8 cellular contexts compared by ENCODE assay signal in the genomic region with DNA sequence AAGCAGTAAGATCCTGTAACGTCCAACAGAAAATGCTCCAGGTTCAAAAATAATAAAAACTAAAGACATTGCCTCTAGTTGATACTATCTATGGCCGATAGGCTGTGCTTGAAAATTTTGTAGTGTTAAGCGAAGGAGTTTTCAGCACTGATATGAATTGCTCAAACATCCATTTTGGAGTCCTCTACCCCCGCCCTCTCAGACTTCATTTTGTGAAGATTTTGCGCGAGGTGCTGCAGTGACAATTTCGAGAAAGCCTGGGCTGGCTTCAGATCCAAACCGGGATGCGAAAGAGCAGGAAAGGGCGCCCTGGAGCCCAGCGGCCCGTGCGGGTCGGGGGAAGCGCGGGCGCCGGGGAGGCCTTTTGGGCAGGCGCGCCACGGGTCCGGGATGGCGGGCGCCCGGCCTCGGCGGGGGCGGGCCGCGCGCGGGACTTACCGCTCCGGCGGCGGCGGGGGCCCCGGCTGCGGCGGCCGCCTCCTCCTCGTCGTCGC. TPM values are rescaled to one million over a fixed set of nuclear protein-coding genes. Genes with fewer than 3 reads are reported as not detected.
A peak's percentile ranks its signal among the peaks of the same experiment; 100 is the strongest.
DNase-seq lines count a peak whose midpoint lies in the region; ATAC-seq and TF ChIP-seq lines count a peak whose summit lies in the region.

No MANE protein-coding gene starts in this region.

- H3K9ac ChIP-seq in BLaER1 treated with 17β-estradiol and CSF1 and Interleukin-3, amounts not matched to agents 10 nM and 100 nM: peak overlapping the region; percentile 93 to 100 (median 100)

- ATAC-seq in GM18511 (IDR thresholded peaks at IDR 0.05; ENCODE audit: unreplicated experiment) (peak; percentile 26), HG02973 (IDR thresholded peaks at IDR 0.05; ENCODE audit: unreplicated experiment) (peak; percentile 27)

- peaks cover 11 to 23% (median 20%) of the 10 kb centered on the region in 11 experiments; a peak in 20 of 22 replicates for H3K9me3 ChIP-seq in BLaER1 treated with 17β-estradiol and CSF1 and Interleukin-3, amounts not matched to agents 10 nM and 100 nM (replicated peaks in 1 of 11)
- peaks cover 0 to 5% (median 0%) of the 10 kb centered on the region in 4 donors for H3K9me3 ChIP-seq in esophagus muscularis mucosa
- H3K9me3 ChIP-seq in neutrophil: no peaks in the 10 kb centered on the region

- WGBS in esophagus muscularis mucosa: under 1% methylated on average over 13 of the region's 44 CpGs

- no peak for TF ChIP-seq POLR2A in esophagus muscularis mucosa (IDR thresholded peaks at IDR 0.05; ENCODE audit: low read depth)

- peak overlapping the region; percentile 87 to 100 (median 100) for H3K27ac ChIP-seq in BLaER1 treated with 17β-estradiol and CSF1 and Interleukin-3, amounts not matched to agents 10 nM and 100 nM
- H3K27ac ChIP-seq in esophagus muscularis mucosa (replicated peaks in 1 of 4) (peak overlapping the region; percentile 100), neutrophil (peak overlapping the region; percentile 100)

- TF ChIP-seq CTCF in esophagus muscularis mucosa (IDR thresholded peaks at IDR 0.05) (peak in 2 of 3 experiments; percentile 16 to 46), neutrophil (IDR thresholded peaks at IDR 0.05) (peak; percentile 34)

- peak overlapping the region; percentile 53 to 93 (median 81); a peak in 21 of 22 replicates for H3K4me2 ChIP-seq in BLaER1 treated with 17β-estradiol and CSF1 and Interleukin-3, amounts not matched to agents 10 nM and 100 nM

- no peak for TF ChIP-seq EP300 in esophagus muscularis mucosa (IDR thresholded peaks at IDR 0.05)

- DNase-seq in NCI-H2171 (lab: John Stamatoyannopoulos, UW) (peak; percentile 73), esophagus muscularis mucosa (ENCODE audit: extremely low spot score) (no peak), cerebellar nuclear complex (lab: John Stamatoyannopoulos, UW) (no peak)
- DNase-seq in activated CD4-positive, alpha-beta T cell treated with anti-CD3 and anti-CD28 coated beads, Interleukin-2, amount 50 U/mL, for 48 hours: peak; percentile 54 to 64

- peaks cover 13 to 47% (median 42%) of the 10 kb centered on the region in 11 experiments; a peak in 20 of 22 replicates for H4K20me1 ChIP-seq in BLaER1 treated with 17β-estradiol and CSF1 and Interleukin-3, amounts not matched to agents 10 nM and 100 nM

- H3K4me1 ChIP-seq in BLaER1 treated with 17β-estradiol and CSF1 and Interleukin-3, amounts not matched to agents 10 nM and 100 nM: peaks cover 21 to 55% (median 38%) of the 10 kb centered on the region in 10 experiments
- H3K4me1 ChIP-seq in esophagus muscularis mucosa (peaks cover 41 to 57% (median 49%) of the 10 kb centered on the region in 4 donors), neutrophil (ENCODE audit: control insufficient read depth in 1 of 2, insufficient read depth in 1 of 2, low read depth in 1 of 2, low read length in 1 of 2) (peaks cover 63% of the 10 kb centered on the region in 2 experiments)

- H3K27me3 ChIP-seq in BLaER1 treated with 17β-estradiol and CSF1 and Interleukin-3, amounts not matched to agents 10 nM and 100 nM: no peaks in the 10 kb centered on the region
- H3K27me3 ChIP-seq in esophagus muscularis mucosa (no peaks in the 10 kb centered on the region), neutrophil (no peaks in the 10 kb centered on the region)

- H3K4me3 ChIP-seq in BLaER1 treated with 17β-estradiol and CSF1 and Interleukin-3, amounts not matched to agents 10 nM and 100 nM: peak overlapping the region; percentile 75 to 99 (median 89)
- H3K4me3 ChIP-seq in esophagus muscularis mucosa (peak overlapping the region; percentile 98 to 100 (median 99)), neutrophil (ENCODE audit: low read depth in 1 of 2, low read length in 1 of 2) (peak overlapping the region; percentile 94 to 97)

- intact Hi-C loops in esophagus muscularis mucosa (cut with DNase I): loop anchor here (10.0 kb wide), 1 partner anchor 51 kb away; no protein-coding TSS in a partner anchor

- peaks cover 22 to 42% (median 31%) of the 10 kb centered on the region in 11 experiments; a peak in 20 of 22 replicates for H3K36me3 ChIP-seq in BLaER1 treated with 17β-estradiol and CSF1 and Interleukin-3, amounts not matched to agents 10 nM and 100 nM
- H3K36me3 ChIP-seq in esophagus muscularis mucosa (peaks cover 0 to 3% (median 0%) of the 10 kb centered on the region in 4 donors), neutrophil (peaks cover 5% of the 10 kb centered on the region)

RNA-seq across cellular contexts. Expression of a gene that starts 1.8 kb away (rescaled TPM):
- total RNA-seq in esophagus muscularis mucosa: 100 to 1,000 TPM in 1 of 4 donors, 10 to 100 TPM in 3; 78.7 to 102 (median 92.2) TPM

Comparison
In these comparisons a context has a peak if more than half of its experiments do, and no peak if none do; other contexts are left out.
1. DNase-seq: peak in NCI-H2171 (single experiment) and activated CD4-positive, alpha-beta T cell treated with anti-CD3 and anti-CD28 coated beads, Interleukin-2, amount 50 U/mL, for 48 hours (2 of 2); none in esophagus muscularis mucosa (single experiment) and cerebellar nuclear complex (0 of 2).
2. Peak in every context shown above with its lines, with median percentiles within 50 percentile points of each other: H3K27ac ChIP-seq and H3K4me3 ChIP-seq.